ENCODE assay signal across 19 cellular contexts in the genomic region with DNA sequence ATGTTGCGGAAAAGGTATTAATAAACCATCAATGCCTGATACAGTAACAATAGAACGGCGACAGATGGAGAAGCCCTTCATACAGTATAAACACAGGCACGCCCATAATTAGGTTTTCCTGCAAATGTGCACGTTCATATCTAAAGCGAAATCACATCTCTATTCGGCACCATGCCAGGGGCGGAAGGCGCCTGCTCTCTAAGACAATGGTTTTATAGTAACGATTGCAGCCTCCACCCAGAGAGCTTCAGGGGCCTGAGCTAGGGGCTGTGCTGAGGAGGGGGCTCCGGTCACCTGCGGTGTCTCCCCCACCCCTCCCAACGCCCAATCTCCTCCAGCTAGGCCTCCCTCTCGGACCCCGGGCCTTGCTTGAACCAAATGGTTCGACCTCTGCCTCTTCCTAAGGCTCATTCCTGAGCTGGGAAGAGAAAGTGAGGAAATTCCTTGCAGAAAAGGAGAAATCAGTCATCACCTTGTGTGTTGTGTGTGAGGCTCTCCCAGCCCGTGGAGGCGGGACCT. TPM values are rescaled to one million over a fixed set of nuclear protein-coding genes. Genes with fewer than 3 reads are reported as not detected.
A peak's percentile ranks its signal among the peaks of the same experiment; 100 is the strongest.
DNase-seq lines count a peak whose midpoint lies in the region; ATAC-seq and TF ChIP-seq lines count a peak whose summit lies in the region.
"Had no signal": no experiment of that assay in that cellular context is flagged by ENCODE, and none has a peak within 500 bp of the region (broad histone marks: within the 10 kb centered on the region; RNA-seq: fewer than 3 reads in every experiment).

No MANE protein-coding gene starts in this region.

- H3K27me3 ChIP-seq in right atrium auricular region (no peaks in the 10 kb centered on the region), thyroid gland (no peaks in the 10 kb centered on the region)
- H3K27me3 ChIP-seq: ovary, uterus had no signal

- TF ChIP-seq CTCF in right atrium auricular region (IDR thresholded peaks at IDR 0.05) (no peak), thyroid gland (IDR thresholded peaks at IDR 0.05) (no peak)

- no peak for TF ChIP-seq POLR2A in thyroid gland (IDR thresholded peaks at IDR 0.05)

- ATAC-seq in Right ventricle myocardium inferior, result peak; percentile 26
- peak; percentile 62 for ATAC-seq in Right ventricle myocardium superior (ENCODE audit: poor library complexity)
- ATAC-seq: activated naive CD4-positive, alpha-beta T cell treated with anti-CD3 and anti-CD28 coated beads, Interleukin-2, amount 50 U/mL, for 72 hours had no signal

- DNase-seq in Right ventricle myocardium inferior (ENCODE audit: missing footprints) (peak; percentile 71), right atrium auricular region (ENCODE audit: low spot score) (no peak), NCI-H526 (lab: John Stamatoyannopoulos, UW) (peak; percentile 16 to 29), Right ventricle myocardium superior (peak; percentile 71), globus pallidus (ENCODE audit: low spot score) (no peak), 8988T (no peak), thyroid gland (no peak)
- no peak for DNase-seq in stimulated activated CD4-positive, alpha-beta T cell treated with anti-CD3 and anti-CD28 coated beads, Interleukin-4, amount 100 ng/mL, for 4 hours
- DNase-seq: ACHN; central memory CD4-positive, alpha-beta T cell; DND-41; H9; ovary had no signal

- H3K27ac ChIP-seq in right atrium auricular region (no peak overlapping the region), thyroid gland (no peak overlapping the region)
- H3K27ac ChIP-seq: epithelial cell of prostate, ovary, uterus had no signal

- WGBS in thyroid gland, 2 donors, result 46 to 49% methylated on average over 17 to 18 of the region's 18 CpGs

- no peaks in the 10 kb centered on the region for H3K9me3 ChIP-seq in right atrium auricular region
- H3K9me3 ChIP-seq in thyroid gland, result no peaks in the 10 kb centered on the region
- H3K9me3 ChIP-seq: ovary, uterus had no signal

- intact Hi-C loops in Right ventricle myocardium inferior (cut with DNase I), result no loop called here
- intact Hi-C loops in Right ventricle myocardium superior (cut with DNase I), result no loop called here
- intact Hi-C loops in thyroid gland (cut with DNase I), result no loop called here

- H3K4me3 ChIP-seq in right atrium auricular region (no peak overlapping the region), thyroid gland (replicated peaks in 1 of 3) (no peak overlapping the region)
- H3K4me3 ChIP-seq: GM12878, ovary, uterus had no signal

- H3K36me3 ChIP-seq in right atrium auricular region (no peaks in the 10 kb centered on the region), thyroid gland (no peaks in the 10 kb centered on the region)
- H3K36me3 ChIP-seq: ovary, uterus had no signal

- H3K4me1 ChIP-seq in right atrium auricular region (no peaks in the 10 kb centered on the region), thyroid gland (no peaks in the 10 kb centered on the region)
- H3K4me1 ChIP-seq: uterus had no signal

RNA-seq across cellular contexts. Expression of gene KRTAP5-5, which starts 9.6 kb away (rescaled TPM):
- not detected for total RNA-seq in Right ventricle myocardium inferior
- total RNA-seq in right atrium auricular region, result not detected
- not detected for total RNA-seq in Right ventricle myocardium superior
- total RNA-seq in thyroid gland, result not detected
- total RNA-seq: activated CD8-positive, alpha-beta memory T cell treated with anti-CD3 and anti-CD28 coated beads for 36 hours; activated naive CD4-positive, alpha-beta T cell treated with anti-CD3 and anti-CD28 coated beads, Interleukin-2, amount 50 U/mL, for 72 hours; GM12878; H9; mesenteric fat pad; ovary; uterus had no signal

RNA-seq across cellular contexts. Expression of gene KRTAP5-4, which starts 17.2 kb away (rescaled TPM):
- total RNA-seq in Right ventricle myocardium inferior, result not detected
- not detected for total RNA-seq in right atrium auricular region
- total RNA-seq in Right ventricle myocardium superior, result not detected
- not detected for total RNA-seq in thyroid gland
- total RNA-seq: activated CD8-positive, alpha-beta memory T cell treated with anti-CD3 and anti-CD28 coated beads for 36 hours; activated naive CD4-positive, alpha-beta T cell treated with anti-CD3 and anti-CD28 coated beads, Interleukin-2, amount 50 U/mL, for 72 hours; GM12878; H9; mesenteric fat pad; ovary; uterus had no signal

RNA-seq across cellular contexts. Expression of gene KRTAP5-3, which starts 30.9 kb away (rescaled TPM):
- not detected for total RNA-seq in Right ventricle myocardium inferior
- not detected for total RNA-seq in right atrium auricular region
- total RNA-seq in Right ventricle myocardium superior, result not detected
- total RNA-seq in thyroid gland, result not detected
- total RNA-seq: activated CD8-positive, alpha-beta memory T cell treated with anti-CD3 and anti-CD28 coated beads for 36 hours; activated naive CD4-positive, alpha-beta T cell treated with anti-CD3 and anti-CD28 coated beads, Interleukin-2, amount 50 U/mL, for 72 hours; GM12878; H9; mesenteric fat pad; ovary; uterus had no signal

RNA-seq across cellular contexts. Expression of gene KRTAP5-2, which starts 41.1 kb away (rescaled TPM):
- not detected for total RNA-seq in Right ventricle myocardium inferior
- total RNA-seq in right atrium auricular region, result not detected
- not detected for total RNA-seq in Right ventricle myocardium superior
- not detected for total RNA-seq in thyroid gland
- total RNA-seq: activated CD8-positive, alpha-beta memory T cell treated with anti-CD3 and anti-CD28 coated beads for 36 hours; activated naive CD4-positive, alpha-beta T cell treated with anti-CD3 and anti-CD28 coated beads, Interleukin-2, amount 50 U/mL, for 72 hours; GM12878; H9; mesenteric fat pad; ovary; uterus had no signal

RNA-seq across cellular contexts. Expression of gene KRTAP5-1, which starts 54.1 kb away (rescaled TPM):
- not detected for total RNA-seq in Right ventricle myocardium inferior
- total RNA-seq in right atrium auricular region, result not detected
- not detected for total RNA-seq in Right ventricle myocardium superior
- not detected for total RNA-seq in thyroid gland
- total RNA-seq: activated CD8-positive, alpha-beta memory T cell treated with anti-CD3 and anti-CD28 coated beads for 36 hours; activated naive CD4-positive, alpha-beta T cell treated with anti-CD3 and anti-CD28 coated beads, Interleukin-2, amount 50 U/mL, for 72 hours; GM12878; H9; mesenteric fat pad; ovary; uterus had no signal

Comparison
In these comparisons a context has a peak if more than half of its experiments do, and no peak if none do; other contexts are left out.
1. DNase-seq: peak in Right ventricle myocardium inferior (single experiment), NCI-H526 (2 of 2) and Right ventricle myocardium superior (single experiment); none in right atrium auricular region (single experiment), globus pallidus (single experiment), 8988T (single experiment), stimulated activated CD4-positive, alpha-beta T cell treated with anti-CD3 and anti-CD28 coated beads, Interleukin-4, amount 100 ng/mL, for 4 hours (0 of 2) and thyroid gland (0 of 2).